1 cellular context compared by ENCODE assay signal in genomic region chr12:115598827-115599226, GRCh38.
TF ChIP-seq lines count a peak whose summit lies in the region.

No MANE protein-coding gene starts in this region.

TF ChIP-seq in GM23338, 12 proteins besides CTCF, POLR2A, EP300 and RAD21:
- TF ChIP-seq, protein P1, sequence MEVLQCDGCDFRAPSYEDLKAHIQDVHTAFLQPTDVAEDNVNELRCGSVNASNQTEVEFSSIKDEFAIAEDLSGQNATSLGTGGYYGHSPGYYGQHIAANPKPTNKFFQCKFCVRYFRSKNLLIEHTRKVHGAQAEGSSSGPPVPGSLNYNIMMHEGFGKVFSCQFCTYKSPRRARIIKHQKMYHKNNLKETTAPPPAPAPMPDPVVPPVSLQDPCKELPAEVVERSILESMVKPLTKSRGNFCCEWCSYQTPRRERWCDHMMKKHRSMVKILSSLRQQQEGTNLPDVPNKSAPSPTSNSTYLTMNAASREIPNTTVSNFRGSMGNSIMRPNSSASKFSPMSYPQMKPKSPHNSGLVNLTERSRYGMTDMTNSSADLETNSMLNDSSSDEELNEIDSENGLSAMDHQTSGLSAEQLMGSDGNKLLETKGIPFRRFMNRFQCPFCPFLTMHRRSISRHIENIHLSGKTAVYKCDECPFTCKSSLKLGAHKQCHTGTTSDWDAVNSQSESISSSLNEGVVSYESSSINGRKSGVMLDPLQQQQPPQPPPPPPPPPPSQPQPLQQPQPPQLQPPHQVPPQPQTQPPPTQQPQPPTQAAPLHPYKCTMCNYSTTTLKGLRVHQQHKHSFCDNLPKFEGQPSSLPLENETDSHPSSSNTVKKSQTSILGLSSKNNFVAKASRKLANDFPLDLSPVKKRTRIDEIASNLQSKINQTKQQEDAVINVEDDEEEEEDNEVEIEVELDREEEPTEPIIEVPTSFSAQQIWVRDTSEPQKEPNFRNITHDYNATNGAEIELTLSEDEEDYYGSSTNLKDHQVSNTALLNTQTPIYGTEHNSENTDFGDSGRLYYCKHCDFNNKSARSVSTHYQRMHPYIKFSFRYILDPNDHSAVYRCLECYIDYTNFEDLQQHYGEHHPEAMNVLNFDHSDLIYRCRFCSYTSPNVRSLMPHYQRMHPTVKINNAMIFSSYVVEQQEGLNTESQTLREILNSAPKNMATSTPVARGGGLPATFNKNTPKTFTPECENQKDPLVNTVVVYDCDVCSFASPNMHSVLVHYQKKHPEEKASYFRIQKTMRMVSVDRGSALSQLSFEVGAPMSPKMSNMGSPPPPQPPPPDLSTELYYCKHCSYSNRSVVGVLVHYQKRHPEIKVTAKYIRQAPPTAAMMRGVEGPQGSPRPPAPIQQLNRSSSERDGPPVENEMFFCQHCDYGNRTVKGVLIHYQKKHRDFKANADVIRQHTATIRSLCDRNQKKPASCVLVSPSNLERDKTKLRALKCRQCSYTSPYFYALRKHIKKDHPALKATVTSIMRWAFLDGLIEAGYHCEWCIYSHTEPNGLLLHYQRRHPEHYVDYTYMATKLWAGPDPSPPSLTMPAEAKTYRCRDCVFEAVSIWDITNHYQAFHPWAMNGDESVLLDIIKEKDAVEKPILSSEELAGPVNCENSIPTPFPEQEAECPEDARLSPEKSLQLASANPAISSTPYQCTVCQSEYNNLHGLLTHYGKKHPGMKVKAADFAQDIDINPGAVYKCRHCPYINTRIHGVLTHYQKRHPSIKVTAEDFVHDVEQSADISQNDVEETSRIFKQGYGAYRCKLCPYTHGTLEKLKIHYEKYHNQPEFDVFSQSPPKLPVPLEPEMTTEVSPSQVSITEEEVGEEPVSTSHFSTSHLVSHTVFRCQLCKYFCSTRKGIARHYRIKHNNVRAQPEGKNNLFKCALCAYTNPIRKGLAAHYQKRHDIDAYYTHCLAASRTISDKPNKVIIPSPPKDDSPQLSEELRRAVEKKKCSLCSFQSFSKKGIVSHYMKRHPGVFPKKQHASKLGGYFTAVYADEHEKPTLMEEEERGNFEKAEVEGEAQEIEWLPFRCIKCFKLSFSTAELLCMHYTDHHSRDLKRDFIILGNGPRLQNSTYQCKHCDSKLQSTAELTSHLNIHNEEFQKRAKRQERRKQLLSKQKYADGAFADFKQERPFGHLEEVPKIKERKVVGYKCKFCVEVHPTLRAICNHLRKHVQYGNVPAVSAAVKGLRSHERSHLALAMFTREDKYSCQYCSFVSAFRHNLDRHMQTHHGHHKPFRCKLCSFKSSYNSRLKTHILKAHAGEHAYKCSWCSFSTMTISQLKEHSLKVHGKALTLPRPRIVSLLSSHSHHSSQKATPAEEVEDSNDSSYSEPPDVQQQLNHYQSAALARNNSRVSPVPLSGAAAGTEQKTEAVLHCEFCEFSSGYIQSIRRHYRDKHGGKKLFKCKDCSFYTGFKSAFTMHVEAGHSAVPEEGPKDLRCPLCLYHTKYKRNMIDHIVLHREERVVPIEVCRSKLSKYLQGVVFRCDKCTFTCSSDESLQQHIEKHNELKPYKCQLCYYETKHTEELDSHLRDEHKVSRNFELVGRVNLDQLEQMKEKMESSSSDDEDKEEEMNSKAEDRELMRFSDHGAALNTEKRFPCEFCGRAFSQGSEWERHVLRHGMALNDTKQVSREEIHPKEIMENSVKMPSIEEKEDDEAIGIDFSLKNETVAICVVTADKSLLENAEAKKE (CRISPR knock-in tag; IDR thresholded peaks at IDR 0.05), result no peak
- TF ChIP-seq, protein P2, sequence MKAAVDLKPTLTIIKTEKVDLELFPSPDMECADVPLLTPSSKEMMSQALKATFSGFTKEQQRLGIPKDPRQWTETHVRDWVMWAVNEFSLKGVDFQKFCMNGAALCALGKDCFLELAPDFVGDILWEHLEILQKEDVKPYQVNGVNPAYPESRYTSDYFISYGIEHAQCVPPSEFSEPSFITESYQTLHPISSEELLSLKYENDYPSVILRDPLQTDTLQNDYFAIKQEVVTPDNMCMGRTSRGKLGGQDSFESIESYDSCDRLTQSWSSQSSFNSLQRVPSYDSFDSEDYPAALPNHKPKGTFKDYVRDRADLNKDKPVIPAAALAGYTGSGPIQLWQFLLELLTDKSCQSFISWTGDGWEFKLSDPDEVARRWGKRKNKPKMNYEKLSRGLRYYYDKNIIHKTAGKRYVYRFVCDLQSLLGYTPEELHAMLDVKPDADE (IDR thresholded peaks at IDR 0.05), result no peak
- TF ChIP-seq ZNF331 (CRISPR knock-in tag; IDR thresholded peaks at IDR 0.05; ENCODE audit: low read depth) (no peak), POLR2AphosphoS5 (IDR thresholded peaks at IDR 0.05; ENCODE audit: low read depth) (no peak)
